19 cellular contexts compared by ENCODE assay signal in genomic region chr7:46256870-46257528, GRCh38.
DNase-seq lines count a peak whose midpoint lies in the region; ATAC-seq and TF ChIP-seq lines count a peak whose summit lies in the region.
"Had no signal": no experiment of that assay in that cellular context is flagged by ENCODE, and none has a peak within 500 bp of the region (broad histone marks: within the 10 kb centered on the region; RNA-seq: fewer than 3 reads in every experiment).

No MANE protein-coding gene starts in this region.

- H3K36me3 Mint-ChIP-seq in endothelial cell (ENCODE audit: low read depth, unreplicated experiment): peaks cover 6% of the 10 kb centered on the region
- H3K36me3 Mint-ChIP-seq: activated naive CD8-positive, alpha-beta T cell; brain; CD14-positive monocyte had no signal

- no peak overlapping the region for H3K4me2 ChIP-seq in mammary epithelial cell (ENCODE audit: insufficient read depth, low read depth, low read length)
- no peak overlapping the region for H3K4me2 ChIP-seq in Karpas-422 (ENCODE audit: low read depth, low read length, poor library complexity, severe bottlenecking)

- H3K9me3 Mint-ChIP-seq in endothelial cell (ENCODE audit: unreplicated experiment): no peaks in the 10 kb centered on the region

- H3K27me3 ChIP-seq in mammary epithelial cell (ENCODE audit: insufficient read depth, low read length) (no peaks in the 10 kb centered on the region), breast epithelium (no peaks in the 10 kb centered on the region), Karpas-422 (ENCODE audit: low read length) (no peaks in the 10 kb centered on the region), psoas muscle (ENCODE audit: insufficient read depth in 3 of 3, low read length in 2 of 3) (no peaks in the 10 kb centered on the region)
- H3K27me3 ChIP-seq: upper lobe of right lung had no signal

- no peaks in the 10 kb centered on the region for H4K20me1 ChIP-seq in mammary epithelial cell (ENCODE audit: insufficient read depth, low read length)
- H4K20me1 ChIP-seq in Karpas-422 (ENCODE audit: insufficient read depth, low read depth, low read length): no peaks in the 10 kb centered on the region

- no peak overlapping the region for H3K4me3 ChIP-seq in mammary epithelial cell (replicated peaks in 1 of 3; ENCODE audit: insufficient read depth in 1 of 3, low read depth in 2 of 3, low read length in 3 of 3)
- H3K4me3 ChIP-seq in breast epithelium: no peak overlapping the region
- no peak overlapping the region for H3K4me3 ChIP-seq in Karpas-422 (ENCODE audit: low read length)
- H3K4me3 ChIP-seq in psoas muscle: no peak overlapping the region
- H3K4me3 ChIP-seq: upper lobe of right lung had no signal

- intact Hi-C loops in mammary epithelial cell (cut with micrococcal nuclease): no loop called here
- intact Hi-C loops in breast epithelium (cut with DNase I; ENCODE audit: low total_unique reads): no loop called here
- intact Hi-C loops in psoas muscle (cut with DNase I): no loop called here

- WGBS in mammary epithelial cell (ENCODE audit: low coverage, missing lambda C conversion rate): 86% methylated on average over 4 of the region's 6 CpGs
- 33 to 53% (median 43%) methylated on average over 6 of the region's 6 CpGs for WGBS in psoas muscle, 3 donors

- H3K27me3 Mint-ChIP-seq in endothelial cell (ENCODE audit: unreplicated experiment): peaks cover 2% of the 10 kb centered on the region
- H3K27me3 Mint-ChIP-seq: activated naive CD8-positive, alpha-beta T cell; dendritic cell treated with granulocyte-macrophage colony-stimulating factor and Interleukin-4, amounts not matched to agents 40 ng/mL and 50 ng/mL, for 4 days; natural killer cell treated with Interleukin-12 subunit alpha and Interleukin-12 subunit beta and Interleukin-15 and Interleukin-18, amount 100 ng/mL, for 72 hours had no signal

- CTCF ChIA-PET in mammary epithelial cell (lab: Charles Lee; ENCODE audit: low non-redundant PET): no interaction called here

- TF ChIP-seq CTCF in mammary epithelial cell (conservative IDR thresholded peaks at IDR 0.05 in 1 of 2, IDR thresholded peaks at IDR 0.05 in 1 of 2; ENCODE audit: extremely low read depth in 1 of 2, insufficient read depth in 1 of 2, low read depth in 1 of 2, low read length in 2 of 2) (no peak), breast epithelium (IDR thresholded peaks at IDR 0.05) (no peak), endothelial cell (IDR thresholded peaks at IDR 0.05; ENCODE audit: unreplicated experiment) (no peak), psoas muscle (IDR thresholded peaks at IDR 0.05) (no peak)

- H3K27ac Mint-ChIP-seq in endothelial cell (ENCODE audit: unreplicated experiment): no peak overlapping the region
- H3K27ac Mint-ChIP-seq: activated naive CD8-positive, alpha-beta T cell; activated T-helper 1 cell treated with anti-CD3 and anti-CD28 coated beads, Interleukin-12 subunit alpha, Interleukin-12 subunit beta, Interleukin-2, Interleukin-4 antibody, amounts not matched to agents 30 ng/mL and 10 ng/mL and 1 ng/mL, durations not matched to agents 14 hours and 24 hours and 36 hours; brain; CD14-positive monocyte; dendritic cell treated with granulocyte-macrophage colony-stimulating factor and Interleukin-4, amounts not matched to agents 40 ng/mL and 50 ng/mL, for 4 days; natural killer cell treated with Interleukin-12 subunit alpha and Interleukin-12 subunit beta and Interleukin-15 and Interleukin-18, amount 100 ng/mL, for 72 hours had no signal

- in situ Hi-C loops in mammary epithelial cell (cut with MboI; ENCODE audit: low sequenced_read_pairs in 2 of 2): no loop called here

- H3K9ac ChIP-seq in mammary epithelial cell (ENCODE audit: insufficient read depth, low read length) (no peak overlapping the region), Karpas-422 (ENCODE audit: low read length) (no peak overlapping the region)

- no peak overlapping the region for H3K4me3 Mint-ChIP-seq in endothelial cell (ENCODE audit: unreplicated experiment)
- H3K4me3 Mint-ChIP-seq: activated naive CD8-positive, alpha-beta T cell; activated T-helper 1 cell treated with anti-CD3 and anti-CD28 coated beads, Interleukin-12 subunit alpha, Interleukin-12 subunit beta, Interleukin-2, Interleukin-4 antibody, amounts not matched to agents 30 ng/mL and 10 ng/mL and 1 ng/mL, durations not matched to agents 14 hours and 24 hours and 36 hours; brain; CD14-positive monocyte; dendritic cell treated with granulocyte-macrophage colony-stimulating factor and Interleukin-4, amounts not matched to agents 40 ng/mL and 50 ng/mL, for 4 days; natural killer cell treated with Interleukin-12 subunit alpha and Interleukin-12 subunit beta and Interleukin-15 and Interleukin-18, amount 100 ng/mL, for 72 hours had no signal

- no peaks in the 10 kb centered on the region for H3K9me2 ChIP-seq in Karpas-422 (replicated peaks; ENCODE audit: insufficient read depth, low read length)

- H2AFZ ChIP-seq in mammary epithelial cell (ENCODE audit: low read depth, low read length) (peak overlapping the region; percentile 3), Karpas-422 (ENCODE audit: low read length) (no peak overlapping the region)

- dilution Hi-C loops in mammary epithelial cell (cut with HindIII; ENCODE audit: low sequenced_read_pairs): no loop called here

- no peaks in the 10 kb centered on the region for H3K79me2 ChIP-seq in mammary epithelial cell (ENCODE audit: insufficient read depth, low read length)
- H3K79me2 ChIP-seq in Karpas-422 (ENCODE audit: low read length): no peaks in the 10 kb centered on the region

- H3K9me3 ChIP-seq in mammary epithelial cell (replicated peaks; ENCODE audit: insufficient read depth, low read length) (no peaks in the 10 kb centered on the region), breast epithelium (peaks cover 9 to 13% of the 10 kb centered on the region in 2 donors), Karpas-422 (ENCODE audit: low read length) (0 out of 2 replicates have a peak, but pooled peaks cover 4% of the 10 kb centered on the region), psoas muscle (peaks cover 15% of the 10 kb centered on the region)

- ATAC-seq in psoas muscle: no peak
- ATAC-seq: activated CD4-positive, CD25-positive, alpha-beta regulatory T cell treated with anti-CD3 and anti-CD28 coated beads, Interleukin-2, amount 50 U/mL, for 24 hours; natural killer cell treated with Interleukin-12 subunit alpha and Interleukin-12 subunit beta and Interleukin-15 and Interleukin-18, amount 100 ng/mL, for 72 hours; upper lobe of right lung had no signal

- TF ChIP-seq POLR2A in breast epithelium (IDR thresholded peaks at IDR 0.05): no peak

- peak; percentile 50 for DNase-seq in mammary epithelial cell
- DNase-seq in breast epithelium (ENCODE audit: low spot score in 2 of 2): no peak
- DNase-seq in RPMI7951 (ENCODE audit: low read depth): peak; percentile 84
- DNase-seq in fibroblast of gingiva (ENCODE audit: low read depth): peak; percentile 14
- DNase-seq in Karpas-422: no peak
- DNase-seq in endothelial cell (ENCODE audit: low spot score): no peak
- no peak for DNase-seq in psoas muscle
- no peak for DNase-seq in CD1c-positive myeloid dendritic cell (ENCODE audit: extremely low spot score)
- DNase-seq: kidney glomerular epithelial cell, mesendoderm, PC-3, upper lobe of right lung had no signal

- H3K4me1 Mint-ChIP-seq in endothelial cell (ENCODE audit: unreplicated experiment): no peaks in the 10 kb centered on the region
- H3K4me1 Mint-ChIP-seq: brain, CD14-positive monocyte had no signal

- H3K27ac ChIP-seq in mammary epithelial cell (ENCODE audit: insufficient read depth, low read depth, low read length) (no peak overlapping the region), breast epithelium (no peak overlapping the region), Karpas-422 (ENCODE audit: low read length) (no peak overlapping the region), psoas muscle (no peak overlapping the region)
- H3K27ac ChIP-seq: upper lobe of right lung had no signal

- H3K4me1 ChIP-seq in mammary epithelial cell (ENCODE audit: insufficient read depth, low read length): peaks cover 10% of the 10 kb centered on the region
- H3K4me1 ChIP-seq in breast epithelium: no peaks in the 10 kb centered on the region
- no peaks in the 10 kb centered on the region for H3K4me1 ChIP-seq in Karpas-422 (ENCODE audit: low read length)
- no peaks in the 10 kb centered on the region for H3K4me1 ChIP-seq in psoas muscle
- H3K4me1 ChIP-seq: upper lobe of right lung had no signal

- no TSS peak for BruUV-seq in mammary epithelial cell (replicated peaks; lab: Mats Ljungman, UMichigan)

- H3K36me3 ChIP-seq in mammary epithelial cell (ENCODE audit: insufficient read depth, low read length): no peaks in the 10 kb centered on the region
- H3K36me3 ChIP-seq in breast epithelium: no peaks in the 10 kb centered on the region
- no peaks in the 10 kb centered on the region for H3K36me3 ChIP-seq in Karpas-422 (ENCODE audit: insufficient read depth, low read length)
- H3K36me3 ChIP-seq in psoas muscle (ENCODE audit: insufficient read depth in 1 of 2, low read depth in 1 of 2): no peaks in the 10 kb centered on the region
- H3K36me3 ChIP-seq: upper lobe of right lung had no signal

Comparison
In these comparisons a context has a peak if more than half of its experiments do, and no peak if none do; other contexts are left out.
1. DNase-seq: peak in mammary epithelial cell (single experiment), RPMI7951 (single experiment) and fibroblast of gingiva (single experiment); none in breast epithelium (0 of 2), Karpas-422 (single experiment), endothelial cell (single experiment), psoas muscle (0 of 2) and CD1c-positive myeloid dendritic cell (single experiment).